ENCODE assay signal across 1 cellular context in the genomic region with DNA sequence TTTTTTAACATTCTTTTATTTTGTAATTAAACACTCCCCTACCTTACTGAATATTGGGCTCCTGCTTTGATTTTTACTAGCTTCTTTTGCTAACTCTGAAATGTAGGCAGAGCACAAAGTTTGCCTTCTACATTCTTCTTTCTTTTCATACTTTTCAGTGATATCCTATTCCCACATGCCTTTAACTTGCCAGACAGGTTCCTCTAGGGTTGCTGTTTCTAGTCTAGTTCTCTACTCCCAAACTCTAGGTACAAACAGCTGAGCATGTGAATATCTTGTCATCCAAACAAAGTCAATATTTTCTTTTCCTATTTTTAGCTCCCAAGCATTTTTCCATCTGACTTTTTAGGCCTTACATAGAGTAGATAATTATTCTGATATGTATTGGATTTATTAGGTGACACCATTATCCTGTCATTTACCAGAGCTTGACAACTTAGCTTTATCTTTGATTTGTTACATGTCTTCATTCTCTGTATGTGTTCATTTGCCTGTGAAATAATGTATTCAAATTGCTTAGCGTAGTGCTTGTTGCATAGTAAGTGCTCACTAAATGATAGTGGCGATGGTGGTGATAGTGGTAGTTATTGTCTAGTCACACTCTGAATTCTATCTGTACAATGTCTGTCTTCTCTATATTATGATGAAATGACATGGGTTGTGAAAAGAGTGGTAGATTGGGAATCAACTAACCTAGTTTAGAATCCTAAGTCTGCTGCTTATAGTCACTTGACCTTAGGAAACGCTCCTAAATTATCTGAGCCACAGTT.
TF ChIP-seq lines count a peak whose summit lies in the region.

No MANE protein-coding gene starts in this region.

TF ChIP-seq in HepG2, 621 proteins besides CTCF, POLR2A, EP300 and RAD21:
- no peak for TF ChIP-seq TBX3 (IDR thresholded peaks at IDR 0.05; ENCODE audit: borderline replicate concordance)
- no peak for TF ChIP-seq POGZ (CRISPR knock-in tag; IDR thresholded peaks at IDR 0.05)
- TF ChIP-seq SAP130 (CRISPR knock-in tag; IDR thresholded peaks at IDR 0.05; ENCODE audit: low read depth) = no peak
- TF ChIP-seq, protein P1, sequence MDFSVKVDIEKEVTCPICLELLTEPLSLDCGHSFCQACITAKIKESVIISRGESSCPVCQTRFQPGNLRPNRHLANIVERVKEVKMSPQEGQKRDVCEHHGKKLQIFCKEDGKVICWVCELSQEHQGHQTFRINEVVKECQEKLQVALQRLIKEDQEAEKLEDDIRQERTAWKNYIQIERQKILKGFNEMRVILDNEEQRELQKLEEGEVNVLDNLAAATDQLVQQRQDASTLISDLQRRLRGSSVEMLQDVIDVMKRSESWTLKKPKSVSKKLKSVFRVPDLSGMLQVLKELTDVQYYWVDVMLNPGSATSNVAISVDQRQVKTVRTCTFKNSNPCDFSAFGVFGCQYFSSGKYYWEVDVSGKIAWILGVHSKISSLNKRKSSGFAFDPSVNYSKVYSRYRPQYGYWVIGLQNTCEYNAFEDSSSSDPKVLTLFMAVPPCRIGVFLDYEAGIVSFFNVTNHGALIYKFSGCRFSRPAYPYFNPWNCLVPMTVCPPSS (IDR thresholded peaks at IDR 0.05) = no peak
- TF ChIP-seq ZNF232 (CRISPR knock-in tag; IDR thresholded peaks at IDR 0.05; ENCODE audit: borderline replicate concordance) = no peak
- no peak for TF ChIP-seq IKZF1 (IDR thresholded peaks at IDR 0.05)
- no peak for TF ChIP-seq ZNF12 (CRISPR knock-in tag; IDR thresholded peaks at IDR 0.05)
- TF ChIP-seq ZNF256 (CRISPR knock-in tag; conservative IDR thresholded peaks at IDR 0.05) = no peak
- TF ChIP-seq PRDM10 (CRISPR knock-in tag; IDR thresholded peaks at IDR 0.05; ENCODE audit: low read depth) = no peak
- no peak for TF ChIP-seq MXI1 (IDR thresholded peaks at IDR 0.05; ENCODE audit: borderline replicate concordance, low read depth, low read length)
- TF ChIP-seq, protein P2, sequence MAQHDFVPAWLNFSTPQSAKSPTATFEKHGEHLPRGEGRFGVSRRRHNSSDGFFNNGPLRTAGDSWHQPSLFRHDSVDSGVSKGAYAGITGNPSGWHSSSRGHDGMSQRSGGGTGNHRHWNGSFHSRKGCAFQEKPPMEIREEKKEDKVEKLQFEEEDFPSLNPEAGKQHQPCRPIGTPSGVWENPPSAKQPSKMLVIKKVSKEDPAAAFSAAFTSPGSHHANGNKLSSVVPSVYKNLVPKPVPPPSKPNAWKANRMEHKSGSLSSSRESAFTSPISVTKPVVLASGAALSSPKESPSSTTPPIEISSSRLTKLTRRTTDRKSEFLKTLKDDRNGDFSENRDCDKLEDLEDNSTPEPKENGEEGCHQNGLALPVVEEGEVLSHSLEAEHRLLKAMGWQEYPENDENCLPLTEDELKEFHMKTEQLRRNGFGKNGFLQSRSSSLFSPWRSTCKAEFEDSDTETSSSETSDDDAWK (CRISPR knock-in tag; IDR thresholded peaks at IDR 0.05) = no peak
- no peak for TF ChIP-seq SMAD1 (CRISPR knock-in tag; IDR thresholded peaks at IDR 0.05; ENCODE audit: borderline replicate concordance, low read depth)
- TF ChIP-seq ZNF124 (CRISPR knock-in tag; IDR thresholded peaks at IDR 0.05) = no peak
- TF ChIP-seq TBX2 (CRISPR knock-in tag; IDR thresholded peaks at IDR 0.05; ENCODE audit: borderline replicate concordance) = no peak
- TF ChIP-seq KLF12 (CRISPR knock-in tag; IDR thresholded peaks at IDR 0.05; ENCODE audit: borderline replicate concordance) = no peak
- TF ChIP-seq ZNF263 (CRISPR knock-in tag; IDR thresholded peaks at IDR 0.05) = no peak
